In genomic region chr5:114305402-114306207, GRCh38 we compare ENCODE assay signal across 8 cellular contexts. TPM values are rescaled to one million over a fixed set of nuclear protein-coding genes. Genes with fewer than 3 reads are reported as not detected.
DNase-seq lines count a peak whose midpoint lies in the region; ATAC-seq and TF ChIP-seq lines count a peak whose summit lies in the region.

No MANE protein-coding gene starts in this region.

- H3K27ac ChIP-seq in Peyer's patch: no peak overlapping the region

- DNase-seq in SIG-M5 treated with dmso at 0.1 percent for 504 hours (lab: John Stamatoyannopoulos, UW; ENCODE audit: unreplicated experiment) (peak; percentile 43), SIG-M5 (lab: John Stamatoyannopoulos, UW) (no peak), dermis blood vessel endothelial cell (peak; percentile 53), NCI-H774 (lab: John Stamatoyannopoulos, UW) (no peak), Peyer's patch (no peak)
- DNase-seq in Jurkat, Clone E6-1 (ENCODE audit: low read depth, low spot score): peak; percentile 18
- DNase-seq in stimulated activated effector memory CD8-positive, alpha-beta T cell treated with anti-CD3 and anti-CD28 coated beads, Interleukin-12 subunit alpha, Interleukin-12 subunit beta, amount 100 ng/mL, for 72 hours (ENCODE audit: low spot score in 2 of 2): no peak

- no peaks in the 10 kb centered on the region for H3K27me3 ChIP-seq in Peyer's patch

- no peaks in the 10 kb centered on the region for H3K36me3 Mint-ChIP-seq in stimulated activated effector memory CD8-positive, alpha-beta T cell treated with anti-CD3 and anti-CD28 coated beads, Interleukin-12 subunit alpha, Interleukin-12 subunit beta, amount 100 ng/mL, for 72 hours

- no peaks in the 10 kb centered on the region for H3K36me3 ChIP-seq in Peyer's patch

- no peak overlapping the region for H3K4me3 ChIP-seq in Jurkat, Clone E6-1 (ENCODE audit: low read length)
- no peak overlapping the region for H3K4me3 ChIP-seq in Peyer's patch

- TF ChIP-seq CTCF in Peyer's patch (IDR thresholded peaks at IDR 0.05): peak in 1 of 6 experiments; percentile 15

- H3K4me1 Mint-ChIP-seq in stimulated activated effector memory CD8-positive, alpha-beta T cell treated with anti-CD3 and anti-CD28 coated beads, Interleukin-12 subunit alpha, Interleukin-12 subunit beta, amount 100 ng/mL, for 72 hours: no peaks in the 10 kb centered on the region

- no peaks in the 10 kb centered on the region for H3K9me3 ChIP-seq in Peyer's patch

- no peak overlapping the region for H3K4me3 Mint-ChIP-seq in stimulated activated effector memory CD8-positive, alpha-beta T cell treated with anti-CD3 and anti-CD28 coated beads, Interleukin-12 subunit alpha, Interleukin-12 subunit beta, amount 100 ng/mL, for 72 hours

- no peak overlapping the region for H3K27ac Mint-ChIP-seq in stimulated activated effector memory CD8-positive, alpha-beta T cell treated with anti-CD3 and anti-CD28 coated beads, Interleukin-12 subunit alpha, Interleukin-12 subunit beta, amount 100 ng/mL, for 72 hours

- no peak for TF ChIP-seq POLR2A in Peyer's patch (IDR thresholded peaks at IDR 0.05)

- H3K4me1 ChIP-seq in Peyer's patch: no peaks in the 10 kb centered on the region

- peak; percentile 28 for ATAC-seq in stimulated activated effector memory CD8-positive, alpha-beta T cell treated with anti-CD3 and anti-CD28 coated beads, Interleukin-12 subunit alpha, Interleukin-12 subunit beta, amount 100 ng/mL, for 72 hours
- no peak for ATAC-seq in HG02884 (IDR thresholded peaks at IDR 0.05; ENCODE audit: unreplicated experiment)

- peaks cover 3% of the 10 kb centered on the region for H3K9me3 Mint-ChIP-seq in stimulated activated effector memory CD8-positive, alpha-beta T cell treated with anti-CD3 and anti-CD28 coated beads, Interleukin-12 subunit alpha, Interleukin-12 subunit beta, amount 100 ng/mL, for 72 hours

RNA-seq across cellular contexts. Expression of gene KCNN2, which starts 56.3 kb away (rescaled TPM):
- polyA plus RNA-seq in Jurkat, Clone E6-1 (2012; ENCODE audit: insufficient read depth, insufficient read length): 2.3 TPM
- total RNA-seq in dermis blood vessel endothelial cell: 0.79 and 1.4 TPM in 2 replicates
- under 1 TPM in 1 of 4 donors, not detected in 3; 0.40 TPM for total RNA-seq in Peyer's patch

Comparison
In these comparisons a context has a peak if more than half of its experiments do, and no peak if none do; other contexts are left out.
1. DNase-seq: peak in SIG-M5 treated with dmso at 0.1 percent for 504 hours (single experiment), Jurkat, Clone E6-1 (single experiment) and dermis blood vessel endothelial cell (single experiment); none in SIG-M5 (single experiment), stimulated activated effector memory CD8-positive, alpha-beta T cell treated with anti-CD3 and anti-CD28 coated beads, Interleukin-12 subunit alpha, Interleukin-12 subunit beta, amount 100 ng/mL, for 72 hours (0 of 2), NCI-H774 (single experiment) and Peyer's patch (0 of 3).